Comparison of ENCODE assay signal across 1 cellular context in the genomic region with DNA sequence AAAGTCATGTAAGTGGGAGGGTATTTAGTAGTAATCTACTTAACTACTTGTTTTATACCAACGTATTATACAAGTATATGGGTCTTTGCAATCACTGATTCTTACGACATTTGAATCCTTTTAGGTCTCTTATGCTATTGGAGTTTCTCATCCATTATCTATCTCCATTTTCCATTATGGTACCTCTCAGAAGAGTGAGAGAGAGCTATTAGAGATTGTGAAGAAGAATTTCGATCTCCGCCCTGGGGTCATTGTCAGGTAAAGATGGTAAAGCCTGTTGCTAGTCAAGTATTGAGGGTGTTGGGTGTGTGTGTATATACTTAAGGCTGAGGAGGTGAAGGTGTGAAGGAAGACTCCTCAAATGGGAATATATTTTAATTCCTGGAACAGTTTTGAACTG.
TF ChIP-seq lines count a peak whose summit lies in the region.

No MANE protein-coding gene starts in this region.

TF ChIP-seq in GM12878, 131 proteins besides CTCF, POLR2A, EP300 and RAD21:
- TF ChIP-seq FOXK2 (IDR thresholded peaks at IDR 0.05), result no peak
